ENCODE assay signal across 8 cellular contexts in the genomic region with DNA sequence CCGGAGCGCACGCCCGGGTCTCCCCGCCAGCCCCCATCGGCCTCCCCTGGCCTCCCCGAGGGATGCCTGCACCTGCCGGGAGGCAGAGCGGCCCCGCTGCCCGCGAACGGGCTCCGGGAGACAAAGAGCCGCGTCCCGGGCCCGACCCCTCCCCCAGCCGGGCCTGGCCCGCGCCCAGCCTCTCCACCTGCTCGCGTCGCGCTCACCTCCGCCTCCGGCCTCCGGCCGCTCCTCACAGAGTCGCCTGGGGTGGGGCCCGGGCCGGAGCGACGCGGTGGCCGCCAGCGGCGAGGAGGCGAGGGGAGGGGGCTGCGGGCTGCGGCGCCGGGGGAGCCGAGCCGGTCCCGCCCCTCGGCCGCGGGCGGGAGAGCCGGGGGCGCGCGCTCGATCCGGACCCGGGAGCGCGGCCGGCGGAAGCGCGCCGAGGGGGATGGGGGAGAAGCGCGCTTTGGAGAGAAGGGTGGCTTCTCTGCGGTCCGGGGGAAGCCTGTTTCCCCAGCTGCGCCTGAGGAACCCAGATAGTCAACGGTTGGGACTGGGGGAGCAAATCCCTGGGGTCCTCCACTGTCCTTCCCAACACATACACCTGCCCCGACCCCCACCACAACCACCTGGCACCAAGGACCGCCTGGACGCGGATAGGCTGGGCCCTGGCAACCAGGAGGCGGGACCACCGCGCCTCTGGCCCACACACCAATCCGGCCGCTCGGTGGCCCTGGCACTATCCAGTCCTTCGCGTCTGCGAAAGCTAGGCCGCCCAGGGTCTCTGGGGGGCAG. TPM values are rescaled to one million over a fixed set of nuclear protein-coding genes. Genes with fewer than 3 reads are reported as not detected.
A peak's percentile ranks its signal among the peaks of the same experiment; 100 is the strongest.
DNase-seq lines count a peak whose midpoint lies in the region; ATAC-seq and TF ChIP-seq lines count a peak whose summit lies in the region.

A gene (minus strand): TSS at position 311 of the 777 bp plus-strand sequence. CDS start 701 bp downstream, outside the sequence.

- H3K27me3 ChIP-seq in brain microvascular endothelial cell (replicated peaks): peaks cover 19% of the 10 kb centered on the region
- H3K27me3 ChIP-seq in esophagus squamous epithelium: peaks cover 11 to 56% (median 21%) of the 10 kb centered on the region in 4 donors

- peaks cover 26% of the 10 kb centered on the region for H3K27me3 Mint-ChIP-seq in activated T-cell treated with anti-CD3 and anti-CD28 coated beads, Interleukin-2, amount 50 U/mL, for 4 hours (ENCODE audit: low read depth)

- H3K9me3 ChIP-seq in mesodermal cell (ENCODE audit: control insufficient read depth, low read length) (no peaks in the 10 kb centered on the region), esophagus squamous epithelium (no peaks in the 10 kb centered on the region)

- H3K36me3 Mint-ChIP-seq in activated T-cell treated with anti-CD3 and anti-CD28 coated beads, Interleukin-2, amount 50 U/mL, for 4 hours (ENCODE audit: insufficient read depth): no peaks in the 10 kb centered on the region

- TF ChIP-seq POLR2A in esophagus squamous epithelium (IDR thresholded peaks at IDR 0.05): no peak

- no peak for TF ChIP-seq CTCF in brain microvascular endothelial cell (IDR thresholded peaks at IDR 0.05; ENCODE audit: low read depth, low read length, missing control alignments)
- no peak for TF ChIP-seq CTCF in esophagus squamous epithelium (IDR thresholded peaks at IDR 0.05)

- WGBS in mesodermal cell (ENCODE audit: insufficient coverage in 2 of 2), 2 experiments: 0% methylated on average over 65 to 66 of the region's 84 CpGs
- no CpG with 5 or more reads among the region's 84 CpGs for WGBS in esophagus squamous epithelium, 2 donors

- intact Hi-C loops in esophagus squamous epithelium (cut with DNase I): no loop called here

- no peak for DNase-seq in activated T-cell treated with anti-CD3 and anti-CD28 coated beads, Interleukin-2, amount 50 U/mL, for 4 hours
- DNase-seq in activated T-cell treated with anti-CD3 and anti-CD28 coated beads, Interleukin-2, amount 50 U/mL, for 1 hour: no peak
- DNase-seq in NCI-H446 (lab: John Stamatoyannopoulos, UW) (peak; percentile 73 to 83), brain microvascular endothelial cell (no peak), germinal center (ENCODE audit: low spot score) (no peak), pons (ENCODE audit: low spot score) (no peak), esophagus squamous epithelium (lab: John Stamatoyannopoulos, UW) (no peak)

- H3K4me1 Mint-ChIP-seq in activated T-cell treated with anti-CD3 and anti-CD28 coated beads, Interleukin-2, amount 50 U/mL, for 4 hours (ENCODE audit: low read depth): peaks cover 18% of the 10 kb centered on the region

- H3K4me3 ChIP-seq in brain microvascular endothelial cell (ENCODE audit: low read depth, low read length): peak within 1 kb of the TSS; percentile 5
- H3K4me3 ChIP-seq in mesodermal cell (ENCODE audit: extremely low read depth, insufficient read depth, low read length, poor library complexity, severe bottlenecking): peak within 1 kb of the TSS; percentile 39
- H3K4me3 ChIP-seq in esophagus squamous epithelium: peak within 1 kb of the TSS in 2 of 4 donors; percentile 26 to 54

- in situ Hi-C loops in brain microvascular endothelial cell (cut with HindIII; ENCODE audit: low pct_ligation_motif_present, low sequenced_read_pairs): no loop called here

- ATAC-seq in activated T-cell treated with anti-CD3 and anti-CD28 coated beads, Interleukin-2, amount 50 U/mL, for 4 hours: peak in 1 of 2 donors; percentile 25

- H3K9me3 Mint-ChIP-seq in activated T-cell treated with anti-CD3 and anti-CD28 coated beads, Interleukin-2, amount 50 U/mL, for 4 hours: no peaks in the 10 kb centered on the region

- H3K4me1 ChIP-seq in mesodermal cell (ENCODE audit: control insufficient read depth, insufficient read depth, low read length, poor library complexity, severe bottlenecking) (peaks cover 10% of the 10 kb centered on the region), esophagus squamous epithelium (peaks cover 20 to 57% (median 31%) of the 10 kb centered on the region in 3 donors)

- H3K27ac ChIP-seq in brain microvascular endothelial cell (no peak within 1 kb of the TSS), mesodermal cell (ENCODE audit: low read depth, low read length, severe bottlenecking) (no peak within 1 kb of the TSS), esophagus squamous epithelium (no peak within 1 kb of the TSS)

- H3K4me3 Mint-ChIP-seq in activated T-cell treated with anti-CD3 and anti-CD28 coated beads, Interleukin-2, amount 50 U/mL, for 4 hours: peak within 1 kb of the TSS; percentile 53

- H3K36me3 ChIP-seq in brain microvascular endothelial cell (replicated peaks) (no peaks in the 10 kb centered on the region), mesodermal cell (ENCODE audit: control insufficient read depth, insufficient read depth, low read length) (no peaks in the 10 kb centered on the region), esophagus squamous epithelium (no peaks in the 10 kb centered on the region)

RNA-seq across cellular contexts. Expression of the gene that starts here (rescaled TPM):
- total RNA-seq in activated T-cell treated with anti-CD3 and anti-CD28 coated beads, Interleukin-2, amount 50 U/mL, for 4 hours: under 1 TPM in 2 of 3 donors, not detected in 1; 0.05 to 0.08 TPM
- 3.1 TPM for polyA plus RNA-seq in mesodermal cell (2013, experiment 1 of 2)
- 2.1 TPM for polyA plus RNA-seq in mesodermal cell (2013, experiment 2 of 2)
- total RNA-seq in esophagus squamous epithelium: under 1 TPM in 2 of 4 donors, not detected in 2; 0.35 to 0.57 TPM

Comparison
In these comparisons a context has a peak if more than half of its experiments do, and no peak if none do; other contexts are left out.
1. DNase-seq: peak in NCI-H446 (2 of 2); none in activated T-cell treated with anti-CD3 and anti-CD28 coated beads, Interleukin-2, amount 50 U/mL, for 4 hours (single experiment), activated T-cell treated with anti-CD3 and anti-CD28 coated beads, Interleukin-2, amount 50 U/mL, for 1 hour (single experiment), brain microvascular endothelial cell (single experiment), germinal center (single experiment), pons (single experiment) and esophagus squamous epithelium (single experiment).